20 cellular contexts compared by ENCODE assay signal in genomic region chr6:38651121-38651784, GRCh38.
"Had no signal": no experiment of that assay in that cellular context is flagged by ENCODE, and none has a peak within 500 bp of the region (broad histone marks: within the 10 kb centered on the region; RNA-seq: fewer than 3 reads in every experiment).

No MANE protein-coding gene starts in this region.

- H3K4me2 ChIP-seq: smooth muscle cell had no signal

- FAIRE-seq: kidney, urothelium cell line had no signal

- H3K36me3 ChIP-seq: left ventricle myocardium inferior, suprapubic skin, thyroid gland had no signal

- DNase-seq: cortex of kidney; dorsolateral prefrontal cortex; effector CD8-positive, alpha-beta T cell; immature natural killer cell; kidney; left cardiac atrium; left ventricle myocardium inferior; lower lobe of right lung; natural killer cell; posterior cingulate gyrus; right cardiac atrium; stimulated activated CD4-positive, alpha-beta T cell treated with anti-CD3 and anti-CD28 coated beads, Interleukin-4, amount 100 ng/mL, for 1 hour; stimulated activated CD8-positive, alpha-beta memory T cell treated with anti-CD3 and anti-CD28 coated beads, Interleukin-4, amount 100 ng/mL, for 48 hours; stimulated activated naive CD8-positive, alpha-beta T cell treated with anti-CD3 and anti-CD28 coated beads, Interleukin-15, Interleukin-2, amounts not matched to agents 100 U/mL and 50 U/mL, for 24 hours; thyroid gland had no signal

- H3K9me3 ChIP-seq: left ventricle myocardium inferior, lower lobe of right lung, suprapubic skin, thyroid gland had no signal

- ATAC-seq: esophagus mucosa; left cardiac atrium; lower lobe of right lung; natural killer cell; right cardiac atrium; stimulated activated effector memory CD8-positive, alpha-beta T cell treated with anti-CD3 and anti-CD28 coated beads, Interleukin-12 subunit alpha, Interleukin-12 subunit beta, amount 100 ng/mL, for 72 hours; stimulated activated naive CD8-positive, alpha-beta T cell treated with anti-CD3 and anti-CD28 coated beads, Interleukin-15, Interleukin-2, amounts not matched to agents 100 U/mL and 50 U/mL, for 24 hours had no signal

- H3K27ac ChIP-seq: dorsolateral prefrontal cortex, left ventricle myocardium inferior, lower lobe of right lung, suprapubic skin, thyroid gland had no signal

- H3K4me3 ChIP-seq: dorsolateral prefrontal cortex, left ventricle myocardium inferior, lower lobe of right lung, smooth muscle cell, suprapubic skin, thyroid gland had no signal

- H3K4me1 ChIP-seq: lower lobe of right lung, suprapubic skin, thyroid gland had no signal

- H3K27me3 ChIP-seq: dorsolateral prefrontal cortex, suprapubic skin, thyroid gland had no signal
